ENCODE assay signal across 1 cellular context in the genomic region with DNA sequence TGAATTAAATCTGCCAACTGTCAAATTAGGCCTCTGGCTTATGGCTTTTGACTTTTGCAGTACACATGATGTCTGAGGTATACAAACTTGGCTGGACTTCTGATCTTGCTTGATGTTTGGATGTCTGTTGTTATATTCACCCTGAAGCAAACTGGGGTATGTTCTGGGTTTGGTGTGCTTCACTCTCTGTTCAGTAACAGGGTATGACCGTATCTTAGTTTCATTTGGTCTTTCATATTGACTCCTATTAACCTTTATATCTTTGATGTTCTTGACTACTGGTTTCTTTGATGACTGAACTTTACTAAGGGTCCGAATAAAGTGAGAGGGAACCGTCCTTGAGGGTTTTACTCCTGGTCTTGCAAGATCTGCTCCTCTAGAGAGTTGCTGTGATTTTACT.
TF ChIP-seq lines count a peak whose summit lies in the region.

No MANE protein-coding gene starts in this region.

TF ChIP-seq in HepG2, 621 proteins besides CTCF, POLR2A, EP300 and RAD21:
- TF ChIP-seq TBX3 (IDR thresholded peaks at IDR 0.05; ENCODE audit: borderline replicate concordance) (no peak), LCORL (IDR thresholded peaks at IDR 0.05) (no peak), LCORL (CRISPR knock-in tag; IDR thresholded peaks at IDR 0.05) (no peak), TSC22D2 (CRISPR knock-in tag; IDR thresholded peaks at IDR 0.05; ENCODE audit: borderline replicate concordance) (no peak), ZFY (CRISPR knock-in tag; IDR thresholded peaks at IDR 0.05) (no peak), ZNF468 (CRISPR knock-in tag; IDR thresholded peaks at IDR 0.05) (no peak)
- TF ChIP-seq, protein P1, sequence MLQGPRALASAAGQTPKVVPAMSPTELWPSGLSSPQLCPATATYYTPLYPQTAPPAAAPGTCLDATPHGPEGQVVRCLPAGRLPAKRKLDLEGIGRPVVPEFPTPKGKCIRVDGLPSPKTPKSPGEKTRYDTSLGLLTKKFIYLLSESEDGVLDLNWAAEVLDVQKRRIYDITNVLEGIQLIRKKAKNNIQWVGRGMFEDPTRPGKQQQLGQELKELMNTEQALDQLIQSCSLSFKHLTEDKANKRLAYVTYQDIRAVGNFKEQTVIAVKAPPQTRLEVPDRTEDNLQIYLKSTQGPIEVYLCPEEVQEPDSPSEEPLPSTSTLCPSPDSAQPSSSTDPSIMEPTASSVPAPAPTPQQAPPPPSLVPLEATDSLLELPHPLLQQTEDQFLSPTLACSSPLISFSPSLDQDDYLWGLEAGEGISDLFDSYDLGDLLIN (CRISPR knock-in tag; IDR thresholded peaks at IDR 0.05; ENCODE audit: borderline replicate concordance) = no peak
- TF ChIP-seq, protein P2, sequence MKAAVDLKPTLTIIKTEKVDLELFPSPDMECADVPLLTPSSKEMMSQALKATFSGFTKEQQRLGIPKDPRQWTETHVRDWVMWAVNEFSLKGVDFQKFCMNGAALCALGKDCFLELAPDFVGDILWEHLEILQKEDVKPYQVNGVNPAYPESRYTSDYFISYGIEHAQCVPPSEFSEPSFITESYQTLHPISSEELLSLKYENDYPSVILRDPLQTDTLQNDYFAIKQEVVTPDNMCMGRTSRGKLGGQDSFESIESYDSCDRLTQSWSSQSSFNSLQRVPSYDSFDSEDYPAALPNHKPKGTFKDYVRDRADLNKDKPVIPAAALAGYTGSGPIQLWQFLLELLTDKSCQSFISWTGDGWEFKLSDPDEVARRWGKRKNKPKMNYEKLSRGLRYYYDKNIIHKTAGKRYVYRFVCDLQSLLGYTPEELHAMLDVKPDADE (CRISPR knock-in tag; IDR thresholded peaks at IDR 0.05) = no peak
